ENCODE assay signal across 8 cellular contexts in genomic region chr3:44976002-44976815, GRCh38. TPM values are rescaled to one million over a fixed set of nuclear protein-coding genes. Genes with fewer than 3 reads are reported as not detected.
DNase-seq lines count a peak whose midpoint lies in the region; ATAC-seq and TF ChIP-seq lines count a peak whose summit lies in the region.

Gene EXOSC7 (plus strand): TSS chr3:44976244. CDS start chr3:44976278, 34 bp downstream.
Gene ZDHHC3 (minus strand): TSS chr3:44976174. CDS start chr3:44959436, 16,738 bp downstream.

- H3K4me3 ChIP-seq in AG10803 (ENCODE audit: low read length), result peak within 1 kb of the TSS; percentile 93
- peak within 1 kb of the TSS; percentile 92 to 95 for H3K4me3 ChIP-seq in left lung

- no peaks in the 10 kb centered on the region for H3K36me3 ChIP-seq in left lung

- peak; percentile 84 for ATAC-seq in GM19023 (IDR thresholded peaks at IDR 0.05; ENCODE audit: unreplicated experiment)
- ATAC-seq in HG03175 (IDR thresholded peaks at IDR 0.05; ENCODE audit: unreplicated experiment), result peak; percentile 76
- ATAC-seq in left lung, result peak; percentile 92

- no peaks in the 10 kb centered on the region for H3K9me3 ChIP-seq in left lung

- H3K27ac ChIP-seq in left lung, result peak within 1 kb of the TSS; percentile 77 to 86

- DNase-seq in AG10803 (ENCODE audit: low read depth) (peak; percentile 82), NCI-H526 treated with DMSO at 0.1 percent for 48 hours (lab: John Stamatoyannopoulos, UW) (peak; percentile 43), dedifferentiated amniotic fluid mesenchymal stem cell (ENCODE audit: extremely low spot score) (peak; percentile 83), left lung (peak; percentile 90 to 98)
- peak; percentile 88 for DNase-seq in activated CD4-positive, alpha-beta T cell treated with anti-CD3 and anti-CD28 coated beads, Interleukin-2, amount 50 U/mL, for 1 hour
- peak; percentile 84 for DNase-seq in stimulated activated CD4-positive, alpha-beta T cell treated with anti-CD3 and anti-CD28 coated beads, Interleukin-2, amount 100 ng/mL, for 4 hours (ENCODE audit: low read depth)

- H3K4me1 ChIP-seq in left lung, result peaks cover 15 to 69% of the 10 kb centered on the region in 2 donors

- no peaks in the 10 kb centered on the region for H3K27me3 ChIP-seq in left lung

- intact Hi-C loops in left lung (cut with DNase I), result no loop called here

- TF ChIP-seq CTCF in AG10803 (conservative IDR thresholded peaks at IDR 0.05; ENCODE audit: low read length) (no peak), left lung (IDR thresholded peaks at IDR 0.05) (no peak)

RNA-seq across cellular contexts. Expression of gene EXOSC7, which starts in this region (rescaled TPM):
- total RNA-seq in left lung, result 10 to 100 TPM; 33.2 to 34.8 TPM

RNA-seq across cellular contexts. Expression of gene ZDHHC3, which starts in this region (rescaled TPM):
- total RNA-seq in left lung, result 100 to 1,000 TPM in 1 of 2 donors, 10 to 100 TPM in 1; 86.8 to 129 TPM

Comparison
In these comparisons a context has a peak if more than half of its experiments do, and no peak if none do; other contexts are left out.
1. Peak in every context shown above with its lines: DNase-seq, ATAC-seq, H3K4me3 ChIP-seq and H3K27ac ChIP-seq.
2. DNase-seq: peak in every context shown above with its lines; median percentile 94 in left lung; 88 in activated CD4-positive, alpha-beta T cell treated with anti-CD3 and anti-CD28 coated beads, Interleukin-2, amount 50 U/mL, for 1 hour; 84 in stimulated activated CD4-positive, alpha-beta T cell treated with anti-CD3 and anti-CD28 coated beads, Interleukin-2, amount 100 ng/mL, for 4 hours; 83 in dedifferentiated amniotic fluid mesenchymal stem cell; 82 in AG10803; 43 in NCI-H526 treated with DMSO at 0.1 percent for 48 hours.